8 cellular contexts compared by ENCODE assay signal in the genomic region with DNA sequence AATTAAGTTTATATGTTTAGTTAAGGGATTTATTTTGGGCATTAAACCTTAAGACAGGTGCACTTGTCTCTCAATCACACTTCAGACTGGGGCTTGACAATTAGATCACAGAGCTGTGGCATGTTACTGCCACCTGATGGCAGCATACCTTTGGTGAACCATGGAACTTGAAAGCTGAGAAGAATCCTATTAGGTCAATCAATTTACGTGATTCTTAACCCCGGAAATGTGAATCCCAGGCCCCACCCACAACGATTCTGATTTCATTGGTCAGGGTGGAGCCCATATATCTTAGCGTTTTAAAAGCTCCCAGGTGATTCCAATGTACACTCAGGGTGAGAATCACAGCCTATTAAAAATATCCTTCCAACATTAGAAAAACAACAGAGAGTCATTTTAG.
DNase-seq lines count a peak whose midpoint lies in the region; ATAC-seq, FAIRE-seq and TF ChIP-seq lines count a peak whose summit lies in the region.

No MANE protein-coding gene starts in this region.

- no peak for FAIRE-seq in GM12892 (lab: Jason Lieb, UNC)

- no peaks in the 10 kb centered on the region for H3K4me1 ChIP-seq in ovary (ENCODE audit: insufficient read depth)

- intact Hi-C loops in ovary (cut with DNase I) = no loop called here

- no peaks in the 10 kb centered on the region for H3K27me3 ChIP-seq in ovary

- no peak for TF ChIP-seq EP300 in ovary (IDR thresholded peaks at IDR 0.05)

- no peak for ATAC-seq in GM21367 (IDR thresholded peaks at IDR 0.05; ENCODE audit: unreplicated experiment)

- DNase-seq in AG09319 (ENCODE audit: extremely low read depth, low read depth) (no peak), GM12892 (ENCODE audit: insufficient read length) (peak; percentile 27), NCI-H226 (peak; percentile 41), foreskin fibroblast (peak; percentile 6 to 8), putamen (ENCODE audit: low spot score) (peak; percentile 16), ovary (no peak)
- peak; percentile 24 for DNase-seq in activated CD8-positive, alpha-beta memory T cell treated with anti-CD3 and anti-CD28 coated beads, Interleukin-2, amount 50 U/mL, for 4 hours

- H3K27ac ChIP-seq in ovary = no peak overlapping the region

- TF ChIP-seq POLR2A in GM12892 (IDR thresholded peaks at IDR 0.05; ENCODE audit: low read depth, low read length) (no peak), ovary (IDR thresholded peaks at IDR 0.05) (no peak)

- TF ChIP-seq CTCF in AG09319 (IDR thresholded peaks at IDR 0.05; ENCODE audit: low read depth, low read length) (peak; percentile 43), foreskin fibroblast (IDR thresholded peaks at IDR 0.05; ENCODE audit: low read depth, low read length) (peak; percentile 51), ovary (IDR thresholded peaks at IDR 0.05) (no peak)

- 1 to 2% (median 2%) methylated on average over 4 of the region's 4 CpGs for WGBS in ovary, 3 donors

- H3K9me3 ChIP-seq in ovary = no peaks in the 10 kb centered on the region

- no peaks in the 10 kb centered on the region for H3K36me3 ChIP-seq in ovary

- no peak overlapping the region for H3K4me3 ChIP-seq in foreskin fibroblast (ENCODE audit: low read depth in 1 of 2, low read length in 2 of 2)
- H3K4me3 ChIP-seq in ovary = no peak overlapping the region

Comparison
In these comparisons a context has a peak if more than half of its experiments do, and no peak if none do; other contexts are left out.
1. DNase-seq: peak in GM12892 (single experiment), NCI-H226 (single experiment), activated CD8-positive, alpha-beta memory T cell treated with anti-CD3 and anti-CD28 coated beads, Interleukin-2, amount 50 U/mL, for 4 hours (single experiment), foreskin fibroblast (2 of 2) and putamen (single experiment); none in AG09319 (single experiment) and ovary (0 of 5).
2. CTCF ChIP-seq: peak in AG09319 (single experiment) and foreskin fibroblast (single experiment); none in ovary (0 of 3).